Comparison of ENCODE assay signal across 19 cellular contexts in genomic region chr16:74633686-74634085, GRCh38.
"Had no signal": no experiment of that assay in that cellular context is flagged by ENCODE, and none has a peak within 500 bp of the region (broad histone marks: within the 10 kb centered on the region; RNA-seq: fewer than 3 reads in every experiment).

No MANE protein-coding gene starts in this region.

- H3K27ac ChIP-seq: heart left ventricle, neutrophil, spleen, thoracic aorta, transverse colon had no signal

- H3K4me3 ChIP-seq: heart left ventricle, mucosa of descending colon, spleen, thoracic aorta, transverse colon had no signal

- H3K27ac Mint-ChIP-seq: naive thymus-derived CD8-positive, alpha-beta T cell; stimulated activated naive B cell treated with anti-CD40 and anti-IgM and Interleukin-4, amounts not matched to agents 10 μg/mL and 1 μg/mL and 100 μg/mL, for 72 hours had no signal

- H3K9me3 Mint-ChIP-seq: naive thymus-derived CD8-positive, alpha-beta T cell; stimulated activated naive B cell treated with anti-CD40 and anti-IgM and Interleukin-4, amounts not matched to agents 10 μg/mL and 1 μg/mL and 100 μg/mL, for 72 hours; stimulated activated naive CD8-positive, alpha-beta T cell treated with anti-CD3 and anti-CD28 coated beads, Interleukin-15, amount 100 ng/mL, for 72 hours had no signal

- H3K27me3 Mint-ChIP-seq: naive thymus-derived CD8-positive, alpha-beta T cell; stimulated activated naive B cell treated with anti-CD40 and anti-IgM and Interleukin-4, amounts not matched to agents 10 μg/mL and 1 μg/mL and 100 μg/mL, for 72 hours; stimulated activated naive CD8-positive, alpha-beta T cell treated with anti-CD3 and anti-CD28 coated beads, Interleukin-15, amount 100 ng/mL, for 72 hours had no signal

- ATAC-seq: heart left ventricle; left colon; left ventricle myocardium superior; mucosa of descending colon; naive thymus-derived CD8-positive, alpha-beta T cell; sciatic nerve; stimulated activated naive B cell treated with anti-CD40 and anti-IgM and Interleukin-4, amounts not matched to agents 10 μg/mL and 1 μg/mL and 100 μg/mL, for 72 hours; stimulated activated naive CD8-positive, alpha-beta T cell treated with anti-CD3 and anti-CD28 coated beads, Interleukin-15, amount 100 ng/mL, for 72 hours had no signal

- H3K27me3 ChIP-seq: heart left ventricle, neutrophil, spleen, transverse colon had no signal

- H3K9me3 ChIP-seq: heart left ventricle, mucosa of descending colon, neutrophil, spleen, thoracic aorta, transverse colon had no signal

- H3K4me1 Mint-ChIP-seq: naive thymus-derived CD8-positive, alpha-beta T cell had no signal

- DNase-seq: effector memory CD4-positive, alpha-beta T cell; heart left ventricle; hippocampal formation; left colon; left ventricle myocardium superior; mucosa of descending colon; naive thymus-derived CD8-positive, alpha-beta T cell; posterior cingulate gyrus; spleen; stimulated activated CD4-positive, alpha-beta T cell treated with anti-CD3 and anti-CD28 coated beads, Interleukin-15, amount 100 ng/mL, for 24 hours; stimulated activated CD4-positive, alpha-beta T cell treated with anti-CD3 and anti-CD28 coated beads, Interleukin-1b, Interleukin-23, amount 100 ng/mL, for 48 hours; stimulated activated CD4-positive, alpha-beta T cell treated with anti-CD3 and anti-CD28 coated beads, Interleukin-4, amount 100 ng/mL, for 4 hours; stimulated activated naive B cell treated with anti-CD40 and anti-IgM and Interleukin-4, amounts not matched to agents 10 μg/mL and 1 μg/mL and 100 μg/mL, for 72 hours; stimulated activated naive CD8-positive, alpha-beta T cell treated with anti-CD3 and anti-CD28 coated beads, Interleukin-15, amount 100 ng/mL, for 72 hours; substantia nigra; transverse colon had no signal

- H3K4me3 Mint-ChIP-seq: naive thymus-derived CD8-positive, alpha-beta T cell; stimulated activated naive B cell treated with anti-CD40 and anti-IgM and Interleukin-4, amounts not matched to agents 10 μg/mL and 1 μg/mL and 100 μg/mL, for 72 hours; stimulated activated naive CD8-positive, alpha-beta T cell treated with anti-CD3 and anti-CD28 coated beads, Interleukin-15, amount 100 ng/mL, for 72 hours had no signal

- H3K4me1 ChIP-seq: heart left ventricle, spleen, transverse colon had no signal
